ENCODE assay signal across 16 cellular contexts in genomic region chr10:86673827-86674581, GRCh38. TPM values are rescaled to one million over a fixed set of nuclear protein-coding genes. Genes with fewer than 3 reads are reported as not detected.
DNase-seq lines count a peak whose midpoint lies in the region; ATAC-seq and TF ChIP-seq lines count a peak whose summit lies in the region.
"Had no signal": no experiment of that assay in that cellular context is flagged by ENCODE, and none has a peak within 500 bp of the region (broad histone marks: within the 10 kb centered on the region; RNA-seq: fewer than 3 reads in every experiment).

No MANE protein-coding gene starts in this region.

- H3K4me2 ChIP-seq in BLaER1 treated with 17β-estradiol and CSF1 and Interleukin-3, amounts not matched to agents 10 nM and 100 nM = peak overlapping the region; percentile 5 to 93 (median 86); a peak in 20 of 22 replicates
- H3K4me2 ChIP-seq in parathyroid adenoma (ENCODE audit: low read length) = no peak overlapping the region

- H3K4me3 ChIP-seq in BLaER1 treated with 17β-estradiol and CSF1 and Interleukin-3, amounts not matched to agents 10 nM and 100 nM = no peak overlapping the region; a peak in 1 of 20 replicates
- H3K4me3 ChIP-seq in gastroesophageal sphincter (no peak overlapping the region), parathyroid adenoma (ENCODE audit: low read depth, low read length) (no peak overlapping the region)

- CTCF ChIA-PET in activated CD8-positive, alpha-beta T cell treated with anti-CD3 and anti-CD28 coated beads for 36 hours (lab: Charles Lee) = no interaction called here

- H3K9me3 Mint-ChIP-seq in activated CD8-positive, alpha-beta T cell treated with anti-CD3 and anti-CD28 coated beads for 36 hours = no peaks in the 10 kb centered on the region
- H3K9me3 Mint-ChIP-seq in activated T-cell treated with anti-CD3 and anti-CD28 coated beads, Interleukin-2, amount 50 U/mL, for 4 hours = no peaks in the 10 kb centered on the region
- H3K9me3 Mint-ChIP-seq: naive B cell had no signal

- WGBS in gastroesophageal sphincter (ENCODE audit: low coverage in 1 of 2), 2 donors = 0 to 24% methylated on average over 2 of the region's 11 CpGs

- H2AFZ ChIP-seq in parathyroid adenoma = peak overlapping the region; percentile 60

- no peaks in the 10 kb centered on the region for H3K79me2 ChIP-seq in parathyroid adenoma

- intact Hi-C loops in activated CD8-positive, alpha-beta T cell treated with anti-CD3 and anti-CD28 coated beads for 36 hours (cut with micrococcal nuclease) = no loop called here

- DNase-seq in NCI-H2171 (lab: John Stamatoyannopoulos, UW) = peak; percentile 69
- DNase-seq in SK-N-DZ (ENCODE audit: low spot score) = no peak
- DNase-seq in activated CD8-positive, alpha-beta T cell treated with anti-CD3 and anti-CD28 coated beads for 36 hours = no peak
- DNase-seq in activated T-cell treated with anti-CD3 and anti-CD28 coated beads, Interleukin-2, amount 50 U/mL, for 4 hours = no peak
- DNase-seq: activated T-cell treated with anti-CD3 and anti-CD28 coated beads, Interleukin-2, amount 50 U/mL, for 48 hours; KBM-7; naive B cell; NK-92 treated with Interleukin-12 subunit alpha and Interleukin-12 subunit beta, amount 100 ng/mL, for 24 hours had no signal

- no peaks in the 10 kb centered on the region for H3K27me3 Mint-ChIP-seq in activated CD8-positive, alpha-beta T cell treated with anti-CD3 and anti-CD28 coated beads for 36 hours
- no peaks in the 10 kb centered on the region for H3K27me3 Mint-ChIP-seq in activated T-cell treated with anti-CD3 and anti-CD28 coated beads, Interleukin-2, amount 50 U/mL, for 4 hours (ENCODE audit: low read depth)

- no peak overlapping the region for H3K27ac Mint-ChIP-seq in activated CD8-positive, alpha-beta T cell treated with anti-CD3 and anti-CD28 coated beads for 36 hours
- H3K27ac Mint-ChIP-seq: CD14-positive monocyte had no signal

- H3K9ac ChIP-seq in BLaER1 treated with 17β-estradiol and CSF1 and Interleukin-3, amounts not matched to agents 10 nM and 100 nM = peak overlapping the region in 4 of 11 experiments; percentile 10 to 50 (median 32); a peak in 5 of 22 replicates
- H3K9ac ChIP-seq in parathyroid adenoma = no peak overlapping the region

- peaks cover 0 to 41% (median 0%) of the 10 kb centered on the region in 11 experiments; a peak in 3 of 22 replicates for H4K20me1 ChIP-seq in BLaER1 treated with 17β-estradiol and CSF1 and Interleukin-3, amounts not matched to agents 10 nM and 100 nM

- ATAC-seq in gastroesophageal sphincter (no peak), GM21526 (IDR thresholded peaks at IDR 0.05; ENCODE audit: low FRiP score, unreplicated experiment) (no peak)
- no peak for ATAC-seq in activated CD8-positive, alpha-beta T cell treated with anti-CD3 and anti-CD28 coated beads for 36 hours
- ATAC-seq in activated T-cell treated with anti-CD3 and anti-CD28 coated beads, Interleukin-2, amount 50 U/mL, for 4 hours = no peak

- no peaks in the 10 kb centered on the region for H3K9me3 ChIP-seq in BLaER1 treated with 17β-estradiol and CSF1 and Interleukin-3, amounts not matched to agents 10 nM and 100 nM (replicated peaks in 1 of 11)
- no peaks in the 10 kb centered on the region for H3K9me3 ChIP-seq in gastroesophageal sphincter
- H3K9me3 ChIP-seq in parathyroid adenoma (ENCODE audit: control insufficient read depth, low read length) = no peaks in the 10 kb centered on the region

- H3K27ac ChIP-seq in BLaER1 treated with 17β-estradiol and CSF1 and Interleukin-3, amounts not matched to agents 10 nM and 100 nM = 0 out of 22 replicates have a peak overlapping the region, but pooled peaks of 2 of the 11 experiments have one; percentile 1 to 23
- H3K27ac ChIP-seq in gastroesophageal sphincter (peak overlapping the region; percentile 8 to 97 (median 93)), parathyroid adenoma (no peak overlapping the region)

- peaks cover 0 to 6% (median 0%) of the 10 kb centered on the region in 11 experiments; a peak in 1 of 22 replicates for H3K27me3 ChIP-seq in BLaER1 treated with 17β-estradiol and CSF1 and Interleukin-3, amounts not matched to agents 10 nM and 100 nM
- H3K27me3 ChIP-seq in gastroesophageal sphincter (no peaks in the 10 kb centered on the region), parathyroid adenoma (ENCODE audit: control insufficient read depth, insufficient read depth, low read length) (no peaks in the 10 kb centered on the region)

- no peak for TF ChIP-seq POLR2A in gastroesophageal sphincter (IDR thresholded peaks at IDR 0.05)

- H3K4me1 Mint-ChIP-seq in activated CD8-positive, alpha-beta T cell treated with anti-CD3 and anti-CD28 coated beads for 36 hours (ENCODE audit: low read depth) = no peaks in the 10 kb centered on the region
- peaks cover 1% of the 10 kb centered on the region for H3K4me1 Mint-ChIP-seq in activated T-cell treated with anti-CD3 and anti-CD28 coated beads, Interleukin-2, amount 50 U/mL, for 4 hours (ENCODE audit: low read depth)

- H3K36me3 Mint-ChIP-seq in activated CD8-positive, alpha-beta T cell treated with anti-CD3 and anti-CD28 coated beads for 36 hours (ENCODE audit: low read depth) = no peaks in the 10 kb centered on the region
- H3K36me3 Mint-ChIP-seq in activated T-cell treated with anti-CD3 and anti-CD28 coated beads, Interleukin-2, amount 50 U/mL, for 4 hours (ENCODE audit: insufficient read depth) = no peaks in the 10 kb centered on the region
- H3K36me3 Mint-ChIP-seq: CD14-positive monocyte, naive B cell had no signal

- H3K36me3 ChIP-seq in BLaER1 treated with 17β-estradiol and CSF1 and Interleukin-3, amounts not matched to agents 10 nM and 100 nM = no peaks in the 10 kb centered on the region
- H3K36me3 ChIP-seq in gastroesophageal sphincter (no peaks in the 10 kb centered on the region), parathyroid adenoma (ENCODE audit: control insufficient read depth, insufficient read depth, low read length) (no peaks in the 10 kb centered on the region)

- POLR2A ChIA-PET in activated CD8-positive, alpha-beta T cell treated with anti-CD3 and anti-CD28 coated beads for 36 hours (lab: Charles Lee) = interaction anchor here (0.6 kb wide), 1 partner anchor 121 kb away, joined by 3 read pairs; no protein-coding TSS in a partner anchor

- TF ChIP-seq EP300 in gastroesophageal sphincter (IDR thresholded peaks at IDR 0.05) = no peak

- H3K4me3 Mint-ChIP-seq in activated CD8-positive, alpha-beta T cell treated with anti-CD3 and anti-CD28 coated beads for 36 hours = no peak overlapping the region
- H3K4me3 Mint-ChIP-seq in activated T-cell treated with anti-CD3 and anti-CD28 coated beads, Interleukin-2, amount 50 U/mL, for 4 hours = no peak overlapping the region
- H3K4me3 Mint-ChIP-seq: CD14-positive monocyte had no signal

- TF ChIP-seq CTCF in gastroesophageal sphincter (IDR thresholded peaks at IDR 0.05) (no peak), parathyroid adenoma (IDR thresholded peaks at IDR 0.05) (no peak)
- TF ChIP-seq CTCF in activated CD8-positive, alpha-beta T cell treated with anti-CD3 and anti-CD28 coated beads for 36 hours (IDR thresholded peaks at IDR 0.05) = no peak

- H3K4me1 ChIP-seq in BLaER1 treated with 17β-estradiol and CSF1 and Interleukin-3, amounts not matched to agents 10 nM and 100 nM = peaks cover 20 to 93% (median 71%) of the 10 kb centered on the region in 10 experiments
- H3K4me1 ChIP-seq in gastroesophageal sphincter (peaks cover 0 to 100% (median 32%) of the 10 kb centered on the region in 3 donors), parathyroid adenoma (no peaks in the 10 kb centered on the region)

RNA-seq across cellular contexts. Expression of gene LDB3, which starts 5.7 kb away (rescaled TPM):
- 10 to 100 TPM; 12.9 to 45.8 (median 18.6) TPM for total RNA-seq in gastroesophageal sphincter
- 2.6 and 2.9 TPM in 2 replicates for polyA plus RNA-seq in SK-N-DZ (2014; cell fraction: cytosol; rRNA removed)
- 1.5 and 2.6 TPM in 2 replicates for polyA plus RNA-seq in SK-N-DZ (2014; cell fraction: nucleus; rRNA removed)
- under 1 TPM; 0.07 to 0.09 TPM for total RNA-seq in activated CD8-positive, alpha-beta T cell treated with anti-CD3 and anti-CD28 coated beads for 36 hours
- total RNA-seq in activated T-cell treated with anti-CD3 and anti-CD28 coated beads, Interleukin-2, amount 50 U/mL, for 4 hours = under 1 TPM in 2 of 3 donors, not detected in 1; 0.03 to 0.24 TPM
- total RNA-seq: glomerular endothelial cell had no signal
- polyA plus RNA-seq: CD14-positive monocyte had no signal

RNA-seq across cellular contexts. Expression of gene OPN4, which starts 19.7 kb away (rescaled TPM):
- total RNA-seq in gastroesophageal sphincter = not detected
- polyA plus RNA-seq in SK-N-DZ (2014; cell fraction: cytosol; rRNA removed) = not detected in 2 replicates
- polyA plus RNA-seq in SK-N-DZ (2014; cell fraction: nucleus; rRNA removed) = not detected in 2 replicates
- not detected for total RNA-seq in activated CD8-positive, alpha-beta T cell treated with anti-CD3 and anti-CD28 coated beads for 36 hours
- total RNA-seq in activated T-cell treated with anti-CD3 and anti-CD28 coated beads, Interleukin-2, amount 50 U/mL, for 4 hours = not detected
- total RNA-seq: cerebellum; glomerular endothelial cell; T-helper 2 cell treated with Interferon-gamma antibody and Interleukin-4, amounts not matched to agents 100 ng/mL and 5 ng/mL, for 36 hours had no signal
- polyA plus RNA-seq: CD14-positive monocyte had no signal

Comparison
In these comparisons a context has a peak if more than half of its experiments do, and no peak if none do; other contexts are left out.
1. RNA of gene LDB3, which starts 5.7 kb away (total RNA-seq): 12.9 to 45.8 TPM in gastroesophageal sphincter; 0.07 to 0.09 TPM in activated CD8-positive, alpha-beta T cell treated with anti-CD3 and anti-CD28 coated beads for 36 hours and 0.03 to 0.24 TPM in activated T-cell treated with anti-CD3 and anti-CD28 coated beads, Interleukin-2, amount 50 U/mL, for 4 hours; every median in the first group is over 10 times any median in the second.